27 cellular contexts compared by ENCODE assay signal in the genomic region with DNA sequence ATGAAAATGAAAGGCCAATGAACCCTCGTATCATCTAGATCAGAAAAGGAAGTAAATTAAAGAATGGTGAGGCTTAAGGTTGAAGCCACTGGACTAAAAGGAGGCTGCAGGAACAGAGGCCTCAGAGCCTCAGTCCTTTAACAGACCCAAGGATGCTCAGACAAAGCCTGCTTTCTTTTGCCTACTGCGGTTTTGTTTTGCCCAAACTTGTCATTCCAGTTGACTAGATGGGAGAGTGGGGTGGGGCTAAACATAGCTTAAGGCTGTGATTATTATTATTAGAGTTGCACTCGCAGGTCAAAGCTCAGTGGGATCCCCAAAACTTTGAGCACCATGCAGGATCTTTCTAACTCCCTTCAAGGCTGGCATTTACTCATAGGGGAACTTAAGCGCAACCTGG.
"Had no signal": no experiment of that assay in that cellular context is flagged by ENCODE, and none has a peak within 500 bp of the region (broad histone marks: within the 10 kb centered on the region; RNA-seq: fewer than 3 reads in every experiment).

No MANE protein-coding gene starts in this region.

- H3K27ac Mint-ChIP-seq: IgD-negative memory B cell had no signal

- H3K27ac ChIP-seq: HL-60, KMS-11, SJSA1, SK-N-MC had no signal

- H3K4me1 ChIP-seq: SJSA1 had no signal

- H3K9ac ChIP-seq: KMS-11 had no signal

- FAIRE-seq: HTR-8/SVneo, K562, RCC 7860 had no signal

- DNase-seq: Kasumi-1; MM.1S; NCI-H1092 treated with DMSO at 0.1 percent for 48 hours; NCI-H1436; NCI-H187; NCI-H2029; NCI-H2081 treated with DMSO at 0.1 percent for 48 hours; NCI-H2171; NCI-H226; NCI-H446; NCI-H510A; NCI-H524 treated with DMSO at 0.1 percent for 48 hours; NCI-H69; NCI-H774; NK-92 treated with Interleukin-12 subunit alpha and Interleukin-12 subunit beta, amount 100 ng/mL, for 24 hours; OCI-M1; Right ventricle myocardium superior; RPMI8226; SIG-M5 had no signal

- H3K9me3 ChIP-seq: SJSA1 had no signal

- H3K27me3 ChIP-seq: SJSA1 had no signal

- ATAC-seq: K562 had no signal

- H3K4me2 ChIP-seq: KMS-11 had no signal

- H3K4me3 Mint-ChIP-seq: IgD-negative memory B cell had no signal

- H3K36me3 Mint-ChIP-seq: IgD-negative memory B cell had no signal

- H3K4me3 ChIP-seq: K562, SJSA1, SK-N-MC had no signal

- H3K27me3 Mint-ChIP-seq: IgD-negative memory B cell had no signal

- H3K36me3 ChIP-seq: SJSA1 had no signal
